Comparison of ENCODE assay signal across 9 cellular contexts in the genomic region with DNA sequence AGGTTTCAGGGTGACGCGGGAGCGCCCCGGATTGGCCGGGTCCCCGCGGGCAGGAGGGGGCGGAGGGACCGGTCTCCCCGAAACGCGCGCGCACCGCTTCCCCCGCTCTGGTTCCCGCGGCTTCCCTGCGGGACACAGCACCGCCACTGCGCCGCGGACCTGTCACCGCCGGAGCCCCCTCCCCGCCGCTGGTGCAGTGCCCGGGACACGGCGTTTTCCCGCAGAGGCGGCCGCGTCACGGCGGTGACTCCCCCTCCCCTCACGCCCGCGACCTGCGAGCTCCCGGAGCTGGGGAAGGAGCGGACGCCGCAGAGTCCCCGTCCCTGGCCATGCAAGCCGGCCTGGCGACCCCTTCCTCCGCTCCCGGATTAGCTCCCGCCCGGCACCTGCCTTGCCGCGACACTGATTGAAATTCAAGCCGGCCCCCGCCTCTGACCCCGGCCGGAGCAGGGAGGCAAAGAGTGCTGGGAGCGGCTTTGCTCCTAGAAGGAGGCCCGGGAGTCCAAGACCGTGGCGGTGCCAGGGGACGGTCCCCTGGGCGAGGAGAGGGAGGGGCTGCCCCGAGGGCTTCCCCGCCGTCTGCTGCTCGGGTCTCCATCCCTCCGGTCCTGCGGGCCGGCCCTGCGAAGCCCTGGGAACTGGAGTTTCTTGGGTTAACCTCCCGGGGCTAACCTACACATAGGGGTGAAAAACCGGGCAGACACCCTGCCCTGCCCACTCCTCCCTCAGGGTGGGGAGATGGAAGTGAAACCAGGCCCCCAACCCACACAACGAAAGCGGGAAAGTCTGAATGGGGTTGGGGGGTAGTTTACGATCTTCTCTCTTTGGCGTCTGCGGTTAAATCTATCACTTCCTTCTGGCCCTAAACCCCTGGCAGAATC. TPM values are rescaled to one million over a fixed set of nuclear protein-coding genes. Genes with fewer than 3 reads are reported as not detected.
DNase-seq lines count a peak whose midpoint lies in the region; ATAC-seq, FAIRE-seq and TF ChIP-seq lines count a peak whose summit lies in the region.
"Had no signal": no experiment of that assay in that cellular context is flagged by ENCODE, and none has a peak within 500 bp of the region (broad histone marks: within the 10 kb centered on the region; RNA-seq: fewer than 3 reads in every experiment).

No MANE protein-coding gene starts in this region.

- H3K27ac ChIP-seq in esophagus muscularis mucosa (replicated peaks in 1 of 4) (peak overlapping the region in 1 of 4 donors; percentile 47), pancreas (no peak overlapping the region)
- H3K27ac ChIP-seq: C4-2B had no signal

- peak overlapping the region; percentile 67 to 84 (median 75) for H3K4me3 ChIP-seq in esophagus muscularis mucosa
- peak overlapping the region; percentile 46 to 60 (median 57) for H3K4me3 ChIP-seq in pancreas

- H3K9me3 ChIP-seq in esophagus muscularis mucosa (no peaks in the 10 kb centered on the region), pancreas (no peaks in the 10 kb centered on the region)

- peak; percentile 17 to 50 (median 38) for ATAC-seq in pancreas

- intact Hi-C loops in esophagus muscularis mucosa (cut with DNase I) (no loop called here), pancreas (cut with DNase I) (no loop called here)

- no peak for TF ChIP-seq CTCF in esophagus muscularis mucosa (IDR thresholded peaks at IDR 0.05)
- no peak for TF ChIP-seq CTCF in pancreas (IDR thresholded peaks at IDR 0.05)

- no peaks in the 10 kb centered on the region for H3K36me3 ChIP-seq in esophagus muscularis mucosa
- H3K36me3 ChIP-seq in pancreas, result no peaks in the 10 kb centered on the region

- no peak for FAIRE-seq in pancreas (lab: Jason Lieb, UNC)

- DNase-seq in NCI-H1417 (lab: John Stamatoyannopoulos, UW) (peak in 2 of 3 experiments; percentile 48 to 49), NCI-H1417 treated with DMSO at 0.1 percent for 48 hours (lab: John Stamatoyannopoulos, UW) (no peak), esophagus muscularis mucosa (ENCODE audit: extremely low spot score) (no peak), pancreas (peak in 1 of 6 donors; percentile 68), NCI-H1048 (lab: John Stamatoyannopoulos, UW) (no peak), hippocampal formation (lab: John Stamatoyannopoulos, UW) (no peak), activated gamma-delta T cell treated with Interleukin-2 at 50 U/mL for 16 hours (no peak)
- peak; percentile 22 for DNase-seq in activated CD4-positive, alpha-beta T cell treated with anti-CD3 and anti-CD28 coated beads for 48 hours

- 7% methylated on average over 5 of the region's 78 CpGs for WGBS in esophagus muscularis mucosa
- 2 to 4% methylated on average over 63 to 78 of the region's 78 CpGs for WGBS in pancreas, 2 donors

- TF ChIP-seq POLR2A in esophagus muscularis mucosa (IDR thresholded peaks at IDR 0.05; ENCODE audit: low read depth), result no peak

- H3K27me3 ChIP-seq in esophagus muscularis mucosa, result peaks cover 0 to 39% (median 12%) of the 10 kb centered on the region in 4 donors
- H3K27me3 ChIP-seq in pancreas, result no peaks in the 10 kb centered on the region

- H3K4me1 ChIP-seq in esophagus muscularis mucosa, result peaks cover 19 to 35% (median 31%) of the 10 kb centered on the region in 4 donors
- H3K4me1 ChIP-seq in pancreas, result peaks cover 0 to 10% (median under 1%) of the 10 kb centered on the region in 3 donors

- no peak for TF ChIP-seq EP300 in esophagus muscularis mucosa (IDR thresholded peaks at IDR 0.05)

RNA-seq across cellular contexts. Expression of a gene that starts 1.0 kb away (rescaled TPM):
- total RNA-seq in esophagus muscularis mucosa (1 to 10 TPM in 2 of 4 donors, under 1 TPM in 2; 0.42 to 2.1 (median 1.0) TPM), pancreas (under 1 TPM; 0.12 to 0.75 (median 0.47) TPM)
- 1 to 10 TPM in 1 of 2 donors, under 1 TPM in 1; 0.34 to 1.8 TPM for polyA plus RNA-seq in pancreas

Comparison
In these comparisons a context has a peak if more than half of its experiments do, and no peak if none do; other contexts are left out.
1. DNase-seq: peak in NCI-H1417 (2 of 3) and activated CD4-positive, alpha-beta T cell treated with anti-CD3 and anti-CD28 coated beads for 48 hours (single experiment); none in NCI-H1417 treated with DMSO at 0.1 percent for 48 hours (single experiment), esophagus muscularis mucosa (single experiment), NCI-H1048 (single experiment), hippocampal formation (0 of 2) and activated gamma-delta T cell treated with Interleukin-2 at 50 U/mL for 16 hours (single experiment).